In the genomic region with DNA sequence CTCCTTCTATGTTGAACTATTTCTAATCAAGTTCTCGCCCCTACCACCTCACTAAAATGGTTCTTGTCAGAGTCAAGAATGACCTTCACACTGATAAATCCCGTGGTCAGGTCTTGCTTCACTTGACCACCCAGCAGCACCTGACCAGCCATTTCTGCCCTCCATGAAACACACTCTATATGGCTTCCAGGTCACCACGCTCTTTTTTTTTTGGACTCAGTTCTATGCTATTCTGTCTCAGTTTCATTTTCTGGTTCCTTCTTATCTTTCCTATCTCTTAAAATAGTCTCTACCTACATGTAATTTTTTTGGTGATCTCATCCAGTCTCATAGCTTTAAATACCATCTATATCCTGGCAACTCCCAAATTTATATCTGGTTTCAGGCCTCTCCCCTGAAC, we compare ENCODE assay signal across 9 cellular contexts. TPM values are rescaled to one million over a fixed set of nuclear protein-coding genes. Genes with fewer than 3 reads are reported as not detected.
DNase-seq lines count a peak whose midpoint lies in the region; ATAC-seq and TF ChIP-seq lines count a peak whose summit lies in the region.
"Had no signal": no experiment of that assay in that cellular context is flagged by ENCODE, and none has a peak within 500 bp of the region (broad histone marks: within the 10 kb centered on the region; RNA-seq: fewer than 3 reads in every experiment).

No MANE protein-coding gene starts in this region.

- H3K27me3 Mint-ChIP-seq in nephron progenitor cell (ENCODE audit: low read depth, poor library complexity): no peaks in the 10 kb centered on the region

- H3K27me3 ChIP-seq in MM.1S (replicated peaks; ENCODE audit: insufficient read depth, low read length): no peaks in the 10 kb centered on the region
- no peaks in the 10 kb centered on the region for H3K27me3 ChIP-seq in tibial nerve

- H3K4me1 ChIP-seq in MM.1S (ENCODE audit: low read length) (peaks cover 83% of the 10 kb centered on the region), tibial nerve (peaks cover 0 to 14% (median 0%) of the 10 kb centered on the region in 4 donors)

- peaks cover 100% of the 10 kb centered on the region for H3K79me2 ChIP-seq in MM.1S (ENCODE audit: low read length)

- H3F3A ChIP-seq in MM.1S (ENCODE audit: insufficient read depth, low read length): peaks cover 62% of the 10 kb centered on the region

- no peaks in the 10 kb centered on the region for H4K20me1 ChIP-seq in MM.1S (ENCODE audit: insufficient read depth, low read length)

- H3K4me1 Mint-ChIP-seq in nephron progenitor cell: peaks cover 4% of the 10 kb centered on the region
- H3K4me1 Mint-ChIP-seq: nephron had no signal

- TF ChIP-seq POLR2A in tibial nerve (IDR thresholded peaks at IDR 0.05): no peak

- ATAC-seq in GM18498 (IDR thresholded peaks at IDR 0.05; ENCODE audit: unreplicated experiment) (peak; percentile 53), GM19467 (IDR thresholded peaks at IDR 0.05; ENCODE audit: unreplicated experiment) (peak; percentile 45), HG02973 (IDR thresholded peaks at IDR 0.05; ENCODE audit: unreplicated experiment) (peak; percentile 45)

- peak; percentile 78 for DNase-seq in MM.1S
- no peak for DNase-seq in tibial nerve (ENCODE audit: low spot score in 2 of 2)
- DNase-seq in NCI-H226: no peak
- DNase-seq in amniotic stem cell (lab: John Stamatoyannopoulos, UW): no peak
- no peak for DNase-seq in nephron progenitor cell

- H3K36me3 ChIP-seq in MM.1S (replicated peaks; ENCODE audit: insufficient read depth, low read length) (no peaks in the 10 kb centered on the region; the same call in 1 of the 2 replicates), tibial nerve (peaks cover 0 to 8% (median 0%) of the 10 kb centered on the region in 3 donors)

- no peak for TF ChIP-seq EP300 in tibial nerve (IDR thresholded peaks at IDR 0.05)

- no peaks in the 10 kb centered on the region for H3K9me3 ChIP-seq in MM.1S (replicated peaks; ENCODE audit: insufficient read depth, low read length)
- H3K9me3 ChIP-seq in tibial nerve: no peaks in the 10 kb centered on the region

- WGBS in tibial nerve, 2 donors: 97% methylated on average over 3 of the region's 3 CpGs

- peaks cover 5% of the 10 kb centered on the region for H3K36me3 Mint-ChIP-seq in nephron progenitor cell (ENCODE audit: low read depth)

- H3K4me2 ChIP-seq in MM.1S (ENCODE audit: low read depth, low read length): peak overlapping the region; percentile 83

- H3K9me3 Mint-ChIP-seq in nephron progenitor cell: no peaks in the 10 kb centered on the region
- H3K9me3 Mint-ChIP-seq: nephron had no signal

- H3K4me3 ChIP-seq in MM.1S (ENCODE audit: low read length): no peak overlapping the region
- H3K4me3 ChIP-seq in tibial nerve: no peak overlapping the region

- no peak overlapping the region for H2AFZ ChIP-seq in MM.1S (ENCODE audit: low read length)

- TF ChIP-seq CTCF in MM.1S (IDR thresholded peaks at IDR 0.05; ENCODE audit: low read length): no peak
- TF ChIP-seq CTCF in tibial nerve (IDR thresholded peaks at IDR 0.05): no peak
- TF ChIP-seq CTCF in nephron progenitor cell (IDR thresholded peaks at IDR 0.05): no peak

- H3K9me2 ChIP-seq in MM.1S (replicated peaks; ENCODE audit: insufficient read depth, low read length): no peaks in the 10 kb centered on the region

- peak overlapping the region; percentile 82 for H3K27ac ChIP-seq in MM.1S (ENCODE audit: low read length)
- no peak overlapping the region for H3K27ac ChIP-seq in tibial nerve

- H3K9ac ChIP-seq in MM.1S (ENCODE audit: low read length): peak overlapping the region; percentile 20; the same call in 1 of the 2 replicates

- H3K4me3 Mint-ChIP-seq in nephron progenitor cell: no peak overlapping the region
- H3K4me3 Mint-ChIP-seq: nephron had no signal

- H3K27ac Mint-ChIP-seq in nephron progenitor cell: no peak overlapping the region
- H3K27ac Mint-ChIP-seq: nephron had no signal

RNA-seq across cellular contexts. Expression of a gene that starts 11.4 kb away (rescaled TPM):
- total RNA-seq in tibial nerve: 10 to 100 TPM; 19.8 to 29.1 (median 25.9) TPM
